Comparison of ENCODE assay signal across 13 cellular contexts in genomic region chr14:76780875-76781647, GRCh38. TPM values are rescaled to one million over a fixed set of nuclear protein-coding genes. Genes with fewer than 3 reads are reported as not detected.
A peak's percentile ranks its signal among the peaks of the same experiment; 100 is the strongest.
DNase-seq lines count a peak whose midpoint lies in the region; ATAC-seq and TF ChIP-seq lines count a peak whose summit lies in the region.
"Had no signal": no experiment of that assay in that cellular context is flagged by ENCODE, and none has a peak within 500 bp of the region (broad histone marks: within the 10 kb centered on the region; RNA-seq: fewer than 3 reads in every experiment).

No MANE protein-coding gene starts in this region.

- no peak overlapping the region for H3K23ac ChIP-seq in H9 (ENCODE audit: insufficient read length, low read depth, low read length)

- H3K18ac ChIP-seq in H9 (ENCODE audit: insufficient read length, low read depth, low read length): no peak overlapping the region

- H3K4me2 ChIP-seq in H9 (ENCODE audit: insufficient read depth, insufficient read length, low read length) (no peak overlapping the region), osteoblast (ENCODE audit: insufficient read depth, low read length) (no peak overlapping the region)

- H3K9ac ChIP-seq in H9 (ENCODE audit: extremely low read depth, insufficient read length, low read length): no peak overlapping the region

- H2BK15ac ChIP-seq in H9 (ENCODE audit: low read depth, low read length): no peak overlapping the region

- no peak overlapping the region for H2BK5ac ChIP-seq in H9 (ENCODE audit: insufficient read length, low read length)

- H2BK120ac ChIP-seq in H9 (ENCODE audit: low read depth, low read length, poor library complexity, severe bottlenecking): no peak overlapping the region

- H3K27ac Mint-ChIP-seq in H9: 0 out of 7 replicates have a peak overlapping the region, but pooled peaks of 1 of the 3 experiments have one; percentile 54
- H3K27ac Mint-ChIP-seq: memory B cell had no signal

- no peak overlapping the region for H3K27ac ChIP-seq in H9 (ENCODE audit: insufficient read length, low read depth, low read length)
- no peak overlapping the region for H3K27ac ChIP-seq in osteoblast (ENCODE audit: low read depth, low read length)
- H3K27ac ChIP-seq: SK-N-MC had no signal

- no peaks in the 10 kb centered on the region for H3K23me2 ChIP-seq in H9 (ENCODE audit: insufficient read length, low read depth, low read length, poor library complexity, severe bottlenecking)

- H3K4me1 Mint-ChIP-seq in H9: peaks cover 13 to 17% of the 10 kb centered on the region in 2 experiments
- H3K4me1 Mint-ChIP-seq: memory B cell had no signal

- H3K14ac ChIP-seq in H9 (ENCODE audit: insufficient read depth, low read length): no peak overlapping the region; the same call in 1 of the 2 replicates

- H3K4me1 ChIP-seq in H9 (ENCODE audit: insufficient read depth, low read length): no peaks in the 10 kb centered on the region
- peaks cover 16% of the 10 kb centered on the region for H3K4me1 ChIP-seq in osteoblast (ENCODE audit: insufficient read depth, low read length)
- H3K4me1 ChIP-seq: Caco-2 had no signal

- H2AFZ ChIP-seq in H9 (ENCODE audit: low read length): no peak overlapping the region
- H2AFZ ChIP-seq in osteoblast (ENCODE audit: low read length): no peak overlapping the region

- peaks cover 10 to 32% (median 15%) of the 10 kb centered on the region in 3 experiments; a peak in 6 of 7 replicates for H3K36me3 Mint-ChIP-seq in H9 (ENCODE audit: insufficient read depth in 1 of 3, low read depth in 3 of 3)

- H4K20me1 ChIP-seq in H9 (ENCODE audit: control insufficient read depth, insufficient read depth, insufficient read length) (no peaks in the 10 kb centered on the region), osteoblast (ENCODE audit: insufficient read depth, low read length) (no peaks in the 10 kb centered on the region)

- no peak overlapping the region for H3K56ac ChIP-seq in H9 (ENCODE audit: insufficient read length, low read depth, low read length)

- H3K4me3 Mint-ChIP-seq in H9: no peak overlapping the region
- H3K4me3 Mint-ChIP-seq: memory B cell had no signal

- H3K9me3 Mint-ChIP-seq in H9: no peaks in the 10 kb centered on the region
- H3K9me3 Mint-ChIP-seq: memory B cell had no signal

- H3K27me3 ChIP-seq in H9 (ENCODE audit: insufficient read depth, low read length) (no peaks in the 10 kb centered on the region), osteoblast (ENCODE audit: insufficient read depth, low read length) (no peaks in the 10 kb centered on the region)

- H3K4me3 ChIP-seq in fibroblast of mammary gland (ENCODE audit: control insufficient read depth, low read depth, low read length) (no peak overlapping the region), osteoblast (ENCODE audit: insufficient read depth, low read length) (no peak overlapping the region)
- H3K4me3 ChIP-seq: SK-N-MC had no signal

- no CpG with 5 or more reads among the region's 11 CpGs for WGBS in H9 (ENCODE audit: extremely low coverage, insufficient read length, low lambda C conversion rate)

- no peaks in the 10 kb centered on the region; the same call in none of the 2 replicates for H3K27me3 Mint-ChIP-seq in H9 (ENCODE audit: low read depth)
- H3K27me3 Mint-ChIP-seq: memory B cell had no signal

- H2AK5ac ChIP-seq in H9 (ENCODE audit: insufficient read length, low read length): no peak overlapping the region

- H3K79me2 ChIP-seq in H9 (ENCODE audit: insufficient read depth, low read length) (no peaks in the 10 kb centered on the region), osteoblast (ENCODE audit: insufficient read depth, low read length) (no peaks in the 10 kb centered on the region)

- H2BK20ac ChIP-seq in H9 (ENCODE audit: low read depth, low read length, poor library complexity, severe bottlenecking): no peak overlapping the region

- no peak overlapping the region for H3K4ac ChIP-seq in H9 (ENCODE audit: low read depth, low read length)

- no peak overlapping the region for H4K8ac ChIP-seq in H9 (replicated peaks; ENCODE audit: insufficient read length, low read depth, low read length)

- H4K91ac ChIP-seq in H9 (ENCODE audit: insufficient read length, low read depth, low read length): no peak overlapping the region

- ATAC-seq in SK-N-SH treated with all-trans-retinoic acid at 6 μM for 48 hours: peak; percentile 42

- no peak overlapping the region for H3T11ph ChIP-seq in H9 (ENCODE audit: low read length)

- no peak overlapping the region for H4K5ac ChIP-seq in H9 (ENCODE audit: insufficient read length, low read depth, low read length)

- TF ChIP-seq CTCF in H9 (conservative IDR thresholded peaks at IDR 0.05): no peak
- TF ChIP-seq CTCF in fibroblast of mammary gland (conservative IDR thresholded peaks at IDR 0.05; ENCODE audit: control insufficient read depth, insufficient read depth, low read depth, low read length): no peak
- no peak for TF ChIP-seq CTCF in osteoblast (IDR thresholded peaks at IDR 0.05; ENCODE audit: extremely low read depth, low read depth, low read length)

- peak; percentile 15 for DNase-seq in H9
- peak; percentile 25 for DNase-seq in fibroblast of mammary gland (ENCODE audit: low read depth)
- DNase-seq in osteoblast (ENCODE audit: insufficient read length, low spot score, missing footprints): peak; percentile 74
- no peak for DNase-seq in NCI-H2081 treated with DMSO at 0.1 percent for 48 hours (lab: John Stamatoyannopoulos, UW)
- DNase-seq in epidermal melanocyte (ENCODE audit: insufficient read length, low spot score): no peak
- DNase-seq in NCI-H1417 treated with DMSO at 0.1 percent for 48 hours (lab: John Stamatoyannopoulos, UW): no peak
- no peak for DNase-seq in kidney tubule cell (ENCODE audit: low spot score)
- DNase-seq: Caco-2, NCI-H526, retina had no signal

- no peaks in the 10 kb centered on the region for H3K79me1 ChIP-seq in H9 (ENCODE audit: insufficient read depth, low read depth, low read length, poor library complexity, severe bottlenecking)

- H3K36me3 ChIP-seq in osteoblast (ENCODE audit: insufficient read depth, low read length): no peaks in the 10 kb centered on the region

- no peaks in the 10 kb centered on the region for H3K9me3 ChIP-seq in H9 (ENCODE audit: control insufficient read depth, low read depth, low read length)
- H3K9me3 ChIP-seq in osteoblast (ENCODE audit: low read depth, low read length): no peaks in the 10 kb centered on the region
- H3K9me3 ChIP-seq: Caco-2 had no signal

- no peak overlapping the region for H2BK12ac ChIP-seq in H9 (ENCODE audit: insufficient read length, low read depth, low read length)

TF ChIP-seq in SK-N-SH treated with all-trans-retinoic acid at 6 μM for 48 hours, 23 proteins besides CTCF, POLR2A, EP300 and RAD21:
- TF ChIP-seq ARNTL (CRISPR knock-in tag; IDR thresholded peaks at IDR 0.05; ENCODE audit: borderline replicate concordance, low read depth) (no peak), ESRRG (CRISPR knock-in tag; IDR thresholded peaks at IDR 0.05) (no peak), ZNF8 (CRISPR knock-in tag; IDR thresholded peaks at IDR 0.05) (no peak)

RNA-seq across cellular contexts. Expression of gene VASH1, which starts 19.8 kb away (rescaled TPM):
- total RNA-seq in H9 (2021) (5.8 and 6.2 TPM in 2 replicates), osteoblast (4.0 and 5.6 TPM in 2 replicates)

RNA-seq across cellular contexts. Expression of gene ANGEL1, which starts 31.6 kb away (rescaled TPM):
- total RNA-seq in H9 (2021) (21.5 TPM in 2 replicates), osteoblast (8.3 and 9.7 TPM in 2 replicates)

RNA-seq across cellular contexts. Expression of gene LRRC74A, which starts 45.1 kb away (rescaled TPM):
- total RNA-seq in H9 (2021) (not detected in 2 replicates), osteoblast (not detected in 2 replicates)
- total RNA-seq: Caco-2 had no signal

Comparison
In these comparisons a context has a peak if more than half of its experiments do, and no peak if none do; other contexts are left out.
1. DNase-seq: peak in H9 (single experiment), fibroblast of mammary gland (single experiment) and osteoblast (single experiment); none in NCI-H2081 treated with DMSO at 0.1 percent for 48 hours (single experiment), epidermal melanocyte (single experiment), NCI-H1417 treated with DMSO at 0.1 percent for 48 hours (single experiment) and kidney tubule cell (single experiment).